ENCODE assay signal across 1 cellular context in genomic region chr13:34356686-34357434, GRCh38.
TF ChIP-seq lines count a peak whose summit lies in the region.

No MANE protein-coding gene starts in this region.

TF ChIP-seq in A549, 52 proteins besides CTCF, POLR2A, EP300 and RAD21 (continued from another document):
- TF ChIP-seq USF2 (IDR thresholded peaks at IDR 0.05) (no peak), ZFP36 (IDR thresholded peaks at IDR 0.05; ENCODE audit: borderline replicate concordance, partially characterized antibody) (no peak), KDM1A (IDR thresholded peaks at IDR 0.05; ENCODE audit: low read depth) (no peak), TFCP2L1 (CRISPR knock-in tag; IDR thresholded peaks at IDR 0.05) (no peak), EHF (CRISPR knock-in tag; IDR thresholded peaks at IDR 0.05) (no peak), HES2 (IDR thresholded peaks at IDR 0.05) (no peak)
